ENCODE assay signal across 23 cellular contexts in the genomic region with DNA sequence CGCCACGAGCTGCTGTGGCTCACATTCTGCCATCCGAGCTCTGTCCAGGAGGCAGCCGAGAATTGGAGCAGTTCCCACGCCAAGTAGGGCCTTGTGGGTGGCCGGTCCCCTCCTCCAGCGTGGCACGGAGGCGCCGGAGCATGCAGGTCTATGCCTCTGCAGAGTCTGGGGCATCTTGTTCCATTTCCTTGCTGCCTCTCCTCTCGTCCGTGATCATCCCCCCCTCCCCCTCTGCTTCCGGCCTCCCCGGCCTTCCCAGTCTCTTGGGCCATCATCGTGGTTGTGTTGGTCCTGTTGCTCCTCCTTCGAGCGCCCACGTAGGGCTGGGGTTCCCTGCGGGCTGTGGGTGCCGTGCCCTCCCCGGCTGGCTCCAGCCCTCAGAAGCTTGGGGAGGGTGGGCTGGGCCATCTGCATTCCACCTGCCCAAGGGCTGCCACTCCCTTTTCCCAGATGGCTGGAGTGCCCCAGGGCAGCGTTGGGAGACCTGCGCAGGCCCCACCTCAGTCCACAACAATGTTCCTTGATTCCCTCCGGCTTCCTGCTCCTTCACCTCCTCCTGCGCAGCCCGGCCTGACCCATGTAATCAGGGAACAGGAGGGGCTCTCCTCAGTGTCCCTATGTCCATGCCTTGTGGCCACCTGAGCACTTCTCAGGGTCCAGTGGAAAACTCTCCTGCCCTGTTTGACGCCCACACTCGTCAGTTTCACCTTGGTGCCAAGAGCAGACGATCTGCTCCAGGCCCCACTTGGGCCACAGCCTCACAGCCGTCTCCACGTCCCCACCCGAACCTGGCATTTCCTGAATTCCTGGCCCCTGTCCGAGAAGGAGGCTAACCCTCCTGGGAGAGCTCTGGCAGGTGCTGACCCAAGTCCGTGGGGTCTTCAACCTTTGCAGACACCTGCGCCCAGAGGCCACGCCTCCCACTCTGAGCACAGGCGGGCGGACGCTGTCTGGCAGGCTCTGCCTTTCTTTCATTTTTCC. TPM values are rescaled to one million over a fixed set of nuclear protein-coding genes. Genes with fewer than 3 reads are reported as not detected.
DNase-seq lines count a peak whose midpoint lies in the region; ATAC-seq and TF ChIP-seq lines count a peak whose summit lies in the region.
"Had no signal": no experiment of that assay in that cellular context is flagged by ENCODE, and none has a peak within 500 bp of the region (broad histone marks: within the 10 kb centered on the region; RNA-seq: fewer than 3 reads in every experiment).

No MANE protein-coding gene starts in this region.

- peak overlapping the region in 3 of 11 experiments; percentile 68 to 76 (median 68); a peak in 4 of 22 replicates for H3K27ac ChIP-seq in BLaER1 treated with 17β-estradiol and CSF1 and Interleukin-3, amounts not matched to agents 10 nM and 100 nM
- H3K27ac ChIP-seq in RWPE1 (peak overlapping the region; percentile 99), epithelial cell of prostate (peak overlapping the region; percentile 17)
- H3K27ac ChIP-seq: tibial artery had no signal

- no peaks in the 10 kb centered on the region for H3K9me3 ChIP-seq in BLaER1 treated with 17β-estradiol and CSF1 and Interleukin-3, amounts not matched to agents 10 nM and 100 nM (replicated peaks in 1 of 11)
- H3K9me3 ChIP-seq: A549, tibial artery had no signal

- H3K4me2 ChIP-seq in BLaER1 treated with 17β-estradiol and CSF1 and Interleukin-3, amounts not matched to agents 10 nM and 100 nM = peak overlapping the region; percentile 50 to 82 (median 71)
- H3K4me2 ChIP-seq: A549 had no signal

- TF ChIP-seq CTCF in RWPE1 (conservative IDR thresholded peaks at IDR 0.05; ENCODE audit: low read depth) (no peak), nephron (IDR thresholded peaks at IDR 0.05; ENCODE audit: unreplicated experiment in 3 of 3) (no peak)

- peaks cover 15 to 69% (median 58%) of the 10 kb centered on the region in 10 experiments for H3K4me1 ChIP-seq in BLaER1 treated with 17β-estradiol and CSF1 and Interleukin-3, amounts not matched to agents 10 nM and 100 nM

- peaks cover 99 to 100% (median 100%) of the 10 kb centered on the region in 11 experiments for H3K27me3 ChIP-seq in BLaER1 treated with 17β-estradiol and CSF1 and Interleukin-3, amounts not matched to agents 10 nM and 100 nM

- intact Hi-C loops in left ventricle myocardium superior (cut with micrococcal nuclease) = no loop called here

- H4K20me1 ChIP-seq in BLaER1 treated with 17β-estradiol and CSF1 and Interleukin-3, amounts not matched to agents 10 nM and 100 nM = peaks cover 0 to 75% (median 27%) of the 10 kb centered on the region in 11 experiments; a peak in 17 of 22 replicates

- peak overlapping the region in 2 of 3 experiments; percentile 26 to 84 for H3K27ac Mint-ChIP-seq in nephron
- H3K27ac Mint-ChIP-seq: activated CD4-positive, alpha-beta memory T cell treated with anti-CD3 and anti-CD28 coated beads, Interleukin-2, amount 10 ng/mL, durations not matched to agents 7 days and 5 days; activated naive CD4-positive, alpha-beta T cell treated with anti-CD3 and anti-CD28 coated beads, Interleukin-2, amount 50 U/mL, for 24 hours; dendritic cell treated with granulocyte-macrophage colony-stimulating factor and Interleukin-4, amounts not matched to agents 40 ng/mL and 50 ng/mL, for 4 days; T-cell had no signal

- CTCF ChIA-PET in RWPE1 (lab: Yijun Ruan, JAX) = no interaction called here

- no peak overlapping the region; a peak in 1 of 22 replicates for H3K9ac ChIP-seq in BLaER1 treated with 17β-estradiol and CSF1 and Interleukin-3, amounts not matched to agents 10 nM and 100 nM

- POLR2A ChIA-PET in RWPE1 (lab: Yijun Ruan, JAX; ENCODE audit: low non-redundant PET) = interaction anchor here (0.5 kb wide), 1 partner anchor 36 kb away, joined by 5 read pairs; no protein-coding TSS in a partner anchor

- DNase-seq in RWPE1 (ENCODE audit: low spot score) (no peak), epithelial cell of prostate (ENCODE audit: low read depth, low spot score) (no peak), RPMI8226 (no peak), left ventricle myocardium superior (no peak)
- DNase-seq: activated CD4-positive, alpha-beta memory T cell treated with anti-CD3 and anti-CD28 coated beads, Interleukin-2, amount 10 ng/mL, durations not matched to agents 7 days and 5 days; activated T-cell treated with anti-CD3 and anti-CD28 coated beads, Interleukin-2, amount 50 U/mL, for 4 hours; C1 segment of cervical spinal cord; DMS 273 treated with DMSO at 0.1 percent for 48 hours; erythroblast; IMR-90; mesendoderm; NCI-H2029 treated with DMSO at 0.1 percent for 48 hours; NCI-H510A; SHP77; T-cell; tibial artery had no signal

- H3K4me1 Mint-ChIP-seq in nephron = peaks cover 6% of the 10 kb centered on the region
- H3K4me1 Mint-ChIP-seq: activated CD4-positive, alpha-beta memory T cell treated with anti-CD3 and anti-CD28 coated beads, Interleukin-2, amount 10 ng/mL, durations not matched to agents 7 days and 5 days; activated naive CD4-positive, alpha-beta T cell treated with anti-CD3 and anti-CD28 coated beads, Interleukin-2, amount 50 U/mL, for 24 hours; T-cell had no signal

- H3K27me3 Mint-ChIP-seq in nephron (ENCODE audit: low read depth) = peaks cover 3% of the 10 kb centered on the region
- H3K27me3 Mint-ChIP-seq: activated CD4-positive, alpha-beta memory T cell treated with anti-CD3 and anti-CD28 coated beads, Interleukin-2, amount 10 ng/mL, durations not matched to agents 7 days and 5 days; activated naive CD4-positive, alpha-beta T cell treated with anti-CD3 and anti-CD28 coated beads, Interleukin-2, amount 50 U/mL, for 24 hours; T-cell had no signal

- H3K4me3 Mint-ChIP-seq in nephron = no peak overlapping the region
- H3K4me3 Mint-ChIP-seq: activated CD4-positive, alpha-beta memory T cell treated with anti-CD3 and anti-CD28 coated beads, Interleukin-2, amount 10 ng/mL, durations not matched to agents 7 days and 5 days; activated naive CD4-positive, alpha-beta T cell treated with anti-CD3 and anti-CD28 coated beads, Interleukin-2, amount 50 U/mL, for 24 hours; activated T-cell treated with anti-CD3 and anti-CD28 coated beads, Interleukin-2, amount 50 U/mL, for 4 hours; dendritic cell treated with granulocyte-macrophage colony-stimulating factor and Interleukin-4, amounts not matched to agents 40 ng/mL and 50 ng/mL, for 4 days; T-cell had no signal

- no peak for ATAC-seq in left ventricle myocardium superior
- no peak for ATAC-seq in HG02588 (IDR thresholded peaks at IDR 0.05; ENCODE audit: unreplicated experiment)
- no peak for ATAC-seq in HG02642 (IDR thresholded peaks at IDR 0.05; ENCODE audit: poor library complexity, unreplicated experiment)
- ATAC-seq: A549; activated T-cell treated with anti-CD3 and anti-CD28 coated beads, Interleukin-2, amount 50 U/mL, for 4 hours; T-cell had no signal

- no peak overlapping the region for H3K4me3 ChIP-seq in BLaER1 treated with 17β-estradiol and CSF1 and Interleukin-3, amounts not matched to agents 10 nM and 100 nM
- H3K4me3 ChIP-seq: A549, tibial artery had no signal

- peaks cover 3% of the 10 kb centered on the region for H3K36me3 Mint-ChIP-seq in nephron (ENCODE audit: low read depth)
- H3K36me3 Mint-ChIP-seq: activated naive CD4-positive, alpha-beta T cell treated with anti-CD3 and anti-CD28 coated beads, Interleukin-2, amount 50 U/mL, for 24 hours; T-cell had no signal

- H3K36me3 ChIP-seq in BLaER1 treated with 17β-estradiol and CSF1 and Interleukin-3, amounts not matched to agents 10 nM and 100 nM = no peaks in the 10 kb centered on the region
- H3K36me3 ChIP-seq: tibial artery had no signal

- no peaks in the 10 kb centered on the region for H3K9me3 Mint-ChIP-seq in nephron
- H3K9me3 Mint-ChIP-seq: activated CD4-positive, alpha-beta memory T cell treated with anti-CD3 and anti-CD28 coated beads, Interleukin-2, amount 10 ng/mL, durations not matched to agents 7 days and 5 days; activated naive CD4-positive, alpha-beta T cell treated with anti-CD3 and anti-CD28 coated beads, Interleukin-2, amount 50 U/mL, for 24 hours; activated T-cell treated with anti-CD3 and anti-CD28 coated beads, Interleukin-2, amount 50 U/mL, for 4 hours; dendritic cell treated with granulocyte-macrophage colony-stimulating factor and Interleukin-4, amounts not matched to agents 40 ng/mL and 50 ng/mL, for 4 days; T-cell had no signal

RNA-seq across cellular contexts. Expression of gene BAIAP2, which starts 37.1 kb away (rescaled TPM):
- 32.7 TPM for total RNA-seq in left ventricle myocardium superior
